Comparison of ENCODE assay signal across 8 cellular contexts in the genomic region with DNA sequence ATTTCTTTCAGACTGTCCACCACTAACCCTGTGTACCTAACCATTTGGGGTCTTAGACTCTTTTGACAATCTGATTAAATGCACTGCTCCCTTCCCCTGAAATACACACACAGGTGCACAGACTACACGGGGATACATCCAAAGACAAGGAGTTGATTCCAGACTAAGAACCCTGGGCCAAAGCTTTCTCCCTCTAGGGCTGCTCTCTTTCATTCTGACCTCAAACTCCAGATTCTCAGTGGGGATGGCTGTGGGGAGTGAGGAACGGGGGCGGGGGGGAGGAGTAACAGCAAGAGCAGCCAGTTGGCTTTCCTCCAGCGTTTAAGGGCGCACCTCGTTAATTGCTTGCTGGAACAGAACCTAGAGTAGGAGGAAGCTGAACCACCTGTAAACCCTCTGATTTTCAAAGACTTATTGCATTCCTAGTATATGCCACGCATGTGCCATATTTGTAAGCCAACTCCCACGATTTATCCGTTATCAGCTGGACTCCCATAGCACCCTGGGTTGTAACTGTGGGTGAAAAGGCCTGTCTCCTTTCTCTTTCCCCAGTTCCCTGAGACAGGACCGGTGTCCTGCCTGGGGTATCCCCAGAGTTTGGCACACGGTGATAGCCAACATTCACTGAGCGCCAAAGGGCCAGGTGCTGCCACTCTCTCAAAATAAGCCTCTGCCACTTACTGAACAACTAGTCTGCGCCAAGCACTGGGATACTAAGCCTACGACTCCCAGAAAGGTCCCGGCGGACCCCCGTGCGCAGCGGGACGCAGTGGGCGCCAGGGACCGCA. TPM values are rescaled to one million over a fixed set of nuclear protein-coding genes. Genes with fewer than 3 reads are reported as not detected.
DNase-seq lines count a peak whose midpoint lies in the region; ATAC-seq and TF ChIP-seq lines count a peak whose summit lies in the region.

No MANE protein-coding gene starts in this region.

- DNase-seq in ACHN = peak; percentile 37
- peak; percentile 40 for DNase-seq in HCEC 1CT
- no peak for DNase-seq in PC-9
- DNase-seq in brain microvascular endothelial cell = peak; percentile 20
- no peak for DNase-seq in kidney epithelial cell (ENCODE audit: low read depth)
- peak in 2 of 3 experiments; percentile 12 to 37 for DNase-seq in stimulated activated CD4-positive, alpha-beta T cell treated with anti-CD3 and anti-CD28 coated beads, TNF-alpha, amount 100 ng/mL, for 24 hours (ENCODE audit: low read depth in 3 of 3)
- DNase-seq in mesenteric fat pad (ENCODE audit: low spot score) = no peak

- H3K4me3 ChIP-seq in PC-9 = peak overlapping the region; percentile 87
- H3K4me3 ChIP-seq in brain microvascular endothelial cell (ENCODE audit: low read depth, low read length) = peak overlapping the region; percentile 87
- peak overlapping the region; percentile 61 for H3K4me3 ChIP-seq in kidney epithelial cell (ENCODE audit: low read depth, low read length)

- H3K4me2 ChIP-seq in PC-9 = peak overlapping the region; percentile 84

- H3K27me3 ChIP-seq in PC-9 (ENCODE audit: insufficient read depth, low read depth) (no peaks in the 10 kb centered on the region), brain microvascular endothelial cell (replicated peaks) (no peaks in the 10 kb centered on the region), kidney epithelial cell (ENCODE audit: control insufficient read depth, insufficient read depth, low read length) (no peaks in the 10 kb centered on the region)

- TF ChIP-seq CTCF in PC-9 (conservative IDR thresholded peaks at IDR 0.05) (no peak), brain microvascular endothelial cell (IDR thresholded peaks at IDR 0.05; ENCODE audit: low read depth, low read length, missing control alignments) (no peak), kidney epithelial cell (IDR thresholded peaks at IDR 0.05; ENCODE audit: insufficient read depth, low read length, poor library complexity, severe bottlenecking) (no peak)

- CTCF ChIA-PET in PC-9 (lab: Charles Lee) = no interaction called here

- in situ Hi-C loops in ACHN (cut with HindIII; ENCODE audit: low pct_ligation_motif_present, low pct_unique_long_range_greater_than_20kb, low sequenced_read_pairs) (no loop called here), brain microvascular endothelial cell (cut with HindIII; ENCODE audit: low pct_ligation_motif_present, low sequenced_read_pairs) (no loop called here)

- H3F3A ChIP-seq in PC-9 (ENCODE audit: insufficient read depth, low read depth) = peaks cover 8% of the 10 kb centered on the region; the same call in 1 of the 2 replicates

- no peak for ATAC-seq in GM21423 (IDR thresholded peaks at IDR 0.05; ENCODE audit: unreplicated experiment)

- H4K20me1 ChIP-seq in PC-9 (ENCODE audit: insufficient read depth) = no peaks in the 10 kb centered on the region

- POLR2A ChIA-PET in PC-9 (lab: Charles Lee; ENCODE audit: unreplicated experiment) = no interaction called here

- H3K9me3 ChIP-seq in PC-9 (ENCODE audit: insufficient read depth, low read depth) = no peaks in the 10 kb centered on the region

- peak overlapping the region; percentile 72; the same call in 1 of the 2 replicates for H2AFZ ChIP-seq in PC-9

- no peaks in the 10 kb centered on the region for H3K9me2 ChIP-seq in PC-9 (ENCODE audit: insufficient read depth)

- peak overlapping the region; percentile 82 for H3K27ac ChIP-seq in PC-9
- H3K27ac ChIP-seq in brain microvascular endothelial cell = peak overlapping the region; percentile 83

- peaks cover 27% of the 10 kb centered on the region; the same call in 1 of the 2 replicates for H3K4me1 ChIP-seq in PC-9 (replicated peaks; ENCODE audit: insufficient read depth)

- TSS peak; percentile 61 for BruUV-seq in PC-9 (replicated peaks; lab: Mats Ljungman, UMichigan)

- intact Hi-C loops in PC-9 (cut with micrococcal nuclease; ENCODE audit: unreplicated experiment) = loop anchor here (1.0 to 5.0 kb wide), 4 partner anchors 18 to 533 kb away; partner anchors contain the start of genes AGTRAP, FBXO6 and UBIAD1

- H3K36me3 ChIP-seq in PC-9 (ENCODE audit: low read depth) (no peaks in the 10 kb centered on the region), brain microvascular endothelial cell (replicated peaks) (peaks cover 21% of the 10 kb centered on the region), kidney epithelial cell (ENCODE audit: control insufficient read depth, insufficient read depth, low read length) (peaks cover 2% of the 10 kb centered on the region)

- peaks cover 26% of the 10 kb centered on the region for H3K79me2 ChIP-seq in PC-9 (ENCODE audit: low read depth)

RNA-seq across cellular contexts. Expression of gene MTHFR, which starts 0.9 kb away (rescaled TPM):
- total RNA-seq in PC-9 (2021) (15.8 and 22.2 TPM in 2 replicates), kidney epithelial cell (23.1 and 26.6 TPM in 2 replicates), mesenteric fat pad (35.8 TPM)

RNA-seq across cellular contexts. Expression of gene CLCN6, which starts 1.1 kb away (rescaled TPM):
- total RNA-seq in PC-9 (2021) (14.8 and 16.7 TPM in 2 replicates), kidney epithelial cell (17.6 and 17.7 TPM in 2 replicates), mesenteric fat pad (24.1 TPM)

RNA-seq across cellular contexts. Expression of gene NPPA, which starts 42.7 kb away (rescaled TPM):
- not detected in 2 replicates for total RNA-seq in PC-9 (2021)
- total RNA-seq in kidney epithelial cell = not detected in 2 replicates
- not detected for total RNA-seq in mesenteric fat pad

RNA-seq across cellular contexts. Expression of gene C1orf167, which starts 42.9 kb away (rescaled TPM):
- not detected in 2 replicates for total RNA-seq in PC-9 (2021)
- not detected in 2 replicates for total RNA-seq in kidney epithelial cell
- total RNA-seq in mesenteric fat pad = 1.1 TPM

RNA-seq across cellular contexts. Expression of gene NPPB, which starts 53.9 kb away (rescaled TPM):
- total RNA-seq in PC-9 (2021) (not detected in 2 replicates), kidney epithelial cell (2.5 and 5.4 TPM in 2 replicates), mesenteric fat pad (not detected)

Comparison
In these comparisons a context has a peak if more than half of its experiments do, and no peak if none do; other contexts are left out.
1. DNase-seq: peak in ACHN (single experiment), HCEC 1CT (single experiment), brain microvascular endothelial cell (single experiment) and stimulated activated CD4-positive, alpha-beta T cell treated with anti-CD3 and anti-CD28 coated beads, TNF-alpha, amount 100 ng/mL, for 24 hours (2 of 3); none in PC-9 (0 of 2), kidney epithelial cell (single experiment) and mesenteric fat pad (single experiment).
2. Peak in every context shown above with its lines, with median percentiles within 50 percentile points of each other: H3K4me3 ChIP-seq.